Comparison of ENCODE assay signal across 24 cellular contexts in the genomic region with DNA sequence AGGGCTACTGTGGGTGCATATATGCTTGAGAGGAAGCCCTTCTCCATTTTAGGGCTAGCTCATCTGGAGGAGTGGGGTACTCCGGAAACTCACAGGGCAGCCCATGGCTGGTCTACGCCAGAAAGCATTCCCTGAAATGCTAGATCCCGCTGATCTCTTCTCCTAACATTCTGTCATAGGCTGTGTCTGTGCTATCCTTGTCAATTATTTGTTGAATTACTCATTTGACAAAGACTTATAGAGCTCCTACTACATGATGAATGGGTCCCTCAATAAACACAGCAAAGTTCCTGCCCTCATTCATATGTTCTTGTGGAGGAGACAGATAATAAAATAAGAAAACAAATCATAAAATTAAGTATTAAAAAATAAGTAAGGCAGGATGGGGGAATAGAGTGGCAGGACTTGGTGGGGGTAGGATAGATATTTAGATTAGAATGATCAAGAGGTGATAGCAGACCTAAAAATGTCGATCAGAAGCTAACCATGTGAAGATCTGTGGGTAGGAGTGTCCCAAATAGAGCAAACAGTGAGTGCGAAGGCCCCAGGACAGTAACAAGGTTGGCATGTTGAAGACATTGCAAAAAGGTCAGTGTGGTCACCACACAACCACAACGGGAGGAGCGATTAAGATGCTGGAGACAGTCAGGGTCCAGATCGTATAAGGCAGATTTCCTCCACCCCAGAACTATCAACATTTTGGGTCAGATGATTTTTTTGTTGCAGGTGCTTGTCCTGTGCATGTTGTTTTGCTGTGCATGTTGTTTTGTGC. TPM values are rescaled to one million over a fixed set of nuclear protein-coding genes. Genes with fewer than 3 reads are reported as not detected.
"Had no signal": no experiment of that assay in that cellular context is flagged by ENCODE, and none has a peak within 500 bp of the region (broad histone marks: within the 10 kb centered on the region; RNA-seq: fewer than 3 reads in every experiment).

No MANE protein-coding gene starts in this region.

- H2AFZ ChIP-seq: neural progenitor cell had no signal

- H3K9ac ChIP-seq: neural progenitor cell had no signal

- H3K4me3 Mint-ChIP-seq: activated CD4-positive, alpha-beta T cell treated with anti-CD3 and anti-CD28 coated beads, Interleukin-2, amount 10 ng/mL, durations not matched to agents 7 days and 5 days; activated CD8-positive, alpha-beta T cell treated with anti-CD3 and anti-CD28 coated beads, Interleukin-2, amount 10 ng/mL, durations not matched to agents 7 days and 5 days; activated naive CD4-positive, alpha-beta T cell treated with anti-CD3 and anti-CD28 coated beads for 36 hours; activated naive CD8-positive, alpha-beta T cell treated with anti-CD3 and anti-CD28 coated beads, Interleukin-2, amount 50 U/mL, for 24 hours; activated T-cell treated with anti-CD3 and anti-CD28 coated beads, Interleukin-2, amount 50 U/mL, for 4 hours; naive thymus-derived CD4-positive, alpha-beta T cell; neural progenitor cell; stimulated activated memory B cell treated with anti-CD40 and anti-IgM and Interleukin-4, amounts not matched to agents 10 μg/mL and 1 μg/mL and 100 μg/mL, for 72 hours; T-cell had no signal

- H3K9me3 Mint-ChIP-seq: activated CD4-positive, alpha-beta T cell treated with anti-CD3 and anti-CD28 coated beads, Interleukin-2, amount 10 ng/mL, durations not matched to agents 7 days and 5 days; activated naive CD4-positive, alpha-beta T cell treated with anti-CD3 and anti-CD28 coated beads for 36 hours; activated naive CD8-positive, alpha-beta T cell treated with anti-CD3 and anti-CD28 coated beads, Interleukin-2, amount 50 U/mL, for 24 hours; activated T-cell treated with anti-CD3 and anti-CD28 coated beads, Interleukin-2, amount 50 U/mL, for 4 hours; neural progenitor cell; stimulated activated memory B cell treated with anti-CD40 and anti-IgM and Interleukin-4, amounts not matched to agents 10 μg/mL and 1 μg/mL and 100 μg/mL, for 72 hours; T-cell had no signal

- H3K36me3 ChIP-seq: brain microvascular endothelial cell, colonic mucosa, gastrocnemius medialis, heart left ventricle, neural progenitor cell, pancreas, right lobe of liver had no signal

- FAIRE-seq: pancreas had no signal

- H3K4me2 ChIP-seq: neural progenitor cell, smooth muscle cell had no signal

- DNase-seq: activated CD4-positive, alpha-beta T cell treated with anti-CD3 and anti-CD28 coated beads, Interleukin-2, amount 10 ng/mL, durations not matched to agents 7 days and 5 days; activated CD8-positive, alpha-beta memory T cell treated with anti-CD3 and anti-CD28 coated beads, Interleukin-2, amount 50 U/mL, for 4 hours; activated CD8-positive, alpha-beta T cell treated with anti-CD3 and anti-CD28 coated beads, Interleukin-2, amount 10 ng/mL, durations not matched to agents 7 days and 5 days; activated naive CD4-positive, alpha-beta T cell treated with anti-CD3 and anti-CD28 coated beads for 36 hours; activated naive CD8-positive, alpha-beta T cell treated with anti-CD3 and anti-CD28 coated beads, Interleukin-2, amount 50 U/mL, for 24 hours; activated T-cell treated with anti-CD3 and anti-CD28 coated beads, Interleukin-2, amount 50 U/mL, for 4 hours; anterior cingulate cortex; brain microvascular endothelial cell; central memory CD4-positive, alpha-beta T cell; colonic mucosa; gastrocnemius medialis; heart left ventricle; left ventricle myocardium superior; naive thymus-derived CD4-positive, alpha-beta T cell; pancreas; right lobe of liver; stimulated activated CD4-positive, alpha-beta T cell treated with anti-CD3 and anti-CD28 coated beads, Interleukin-4, amount 100 ng/mL, for 4 hours; T-cell; T-helper 9 cell had no signal

- H3K4me1 ChIP-seq: colonic mucosa, gastrocnemius medialis, pancreas, right lobe of liver had no signal

- H3K27ac Mint-ChIP-seq: activated CD4-positive, alpha-beta T cell treated with anti-CD3 and anti-CD28 coated beads, Interleukin-2, amount 10 ng/mL, durations not matched to agents 7 days and 5 days; activated CD8-positive, alpha-beta T cell treated with anti-CD3 and anti-CD28 coated beads, Interleukin-2, amount 10 ng/mL, durations not matched to agents 7 days and 5 days; activated naive CD4-positive, alpha-beta T cell treated with anti-CD3 and anti-CD28 coated beads for 36 hours; activated naive CD8-positive, alpha-beta T cell treated with anti-CD3 and anti-CD28 coated beads, Interleukin-2, amount 50 U/mL, for 24 hours; naive thymus-derived CD4-positive, alpha-beta T cell; neural progenitor cell; stimulated activated memory B cell treated with anti-CD40 and anti-IgM and Interleukin-4, amounts not matched to agents 10 μg/mL and 1 μg/mL and 100 μg/mL, for 72 hours; T-cell had no signal

- H3K27me3 Mint-ChIP-seq: stimulated activated memory B cell treated with anti-CD40 and anti-IgM and Interleukin-4, amounts not matched to agents 10 μg/mL and 1 μg/mL and 100 μg/mL, for 72 hours had no signal

- H3K27me3 ChIP-seq: brain microvascular endothelial cell, colonic mucosa, gastrocnemius medialis, heart left ventricle, neural progenitor cell, pancreas, right lobe of liver had no signal

- H3K4me3 ChIP-seq: colonic mucosa, gastrocnemius medialis, heart left ventricle, neural progenitor cell, pancreas, right lobe of liver, smooth muscle cell had no signal

- ATAC-seq: activated CD8-positive, alpha-beta T cell treated with anti-CD3 and anti-CD28 coated beads, Interleukin-2, amount 10 ng/mL, durations not matched to agents 7 days and 5 days; activated naive CD8-positive, alpha-beta T cell treated with anti-CD3 and anti-CD28 coated beads, Interleukin-2, amount 50 U/mL, for 24 hours; activated T-cell treated with anti-CD3 and anti-CD28 coated beads, Interleukin-2, amount 50 U/mL, for 4 hours; gastrocnemius medialis; heart left ventricle; left ventricle myocardium superior; naive thymus-derived CD4-positive, alpha-beta T cell; pancreas; right lobe of liver; stimulated activated memory B cell treated with anti-CD40 and anti-IgM and Interleukin-4, amounts not matched to agents 10 μg/mL and 1 μg/mL and 100 μg/mL, for 72 hours; T-cell had no signal

- H3K4me1 Mint-ChIP-seq: activated CD4-positive, alpha-beta T cell treated with anti-CD3 and anti-CD28 coated beads, Interleukin-2, amount 10 ng/mL, durations not matched to agents 7 days and 5 days; activated naive CD8-positive, alpha-beta T cell treated with anti-CD3 and anti-CD28 coated beads, Interleukin-2, amount 50 U/mL, for 24 hours; naive thymus-derived CD4-positive, alpha-beta T cell; stimulated activated memory B cell treated with anti-CD40 and anti-IgM and Interleukin-4, amounts not matched to agents 10 μg/mL and 1 μg/mL and 100 μg/mL, for 72 hours; T-cell had no signal

- H3K36me3 Mint-ChIP-seq: neural progenitor cell; stimulated activated memory B cell treated with anti-CD40 and anti-IgM and Interleukin-4, amounts not matched to agents 10 μg/mL and 1 μg/mL and 100 μg/mL, for 72 hours; T-cell had no signal

- H3K27ac ChIP-seq: colonic mucosa, gastrocnemius medialis, neural progenitor cell, pancreas, right lobe of liver had no signal

- H3K9me3 ChIP-seq: colonic mucosa, gastrocnemius medialis, heart left ventricle, pancreas, right lobe of liver had no signal

RNA-seq across cellular contexts. Expression of gene NGF, which starts 13.2 kb away (rescaled TPM):
- total RNA-seq: activated CD4-positive, alpha-beta T cell treated with anti-CD3 and anti-CD28 coated beads, Interleukin-2, amount 10 ng/mL, durations not matched to agents 7 days and 5 days; activated CD8-positive, alpha-beta T cell treated with anti-CD3 and anti-CD28 coated beads, Interleukin-2, amount 10 ng/mL, durations not matched to agents 7 days and 5 days; activated naive CD4-positive, alpha-beta T cell treated with anti-CD3 and anti-CD28 coated beads for 36 hours; activated T-cell treated with anti-CD3 and anti-CD28 coated beads, Interleukin-2, amount 50 U/mL, for 4 hours; mononuclear cell; naive thymus-derived CD4-positive, alpha-beta T cell; pulmonary artery endothelial cell; T-cell had no signal
- polyA plus RNA-seq: naive thymus-derived CD4-positive, alpha-beta T cell had no signal
